In genomic region chr11:10654211-10655150, GRCh38 we compare ENCODE assay signal across 8 cellular contexts. TPM values are rescaled to one million over a fixed set of nuclear protein-coding genes. Genes with fewer than 3 reads are reported as not detected.
DNase-seq lines count a peak whose midpoint lies in the region; ATAC-seq and TF ChIP-seq lines count a peak whose summit lies in the region.

No MANE protein-coding gene starts in this region.

- H3K9me3 Mint-ChIP-seq in activated B cell treated with CpG ODN at 0.5 μM for 24 hours = no peaks in the 10 kb centered on the region
- no peaks in the 10 kb centered on the region for H3K9me3 Mint-ChIP-seq in natural killer cell treated with Interleukin-12 subunit alpha and Interleukin-12 subunit beta and Interleukin-15 and Interleukin-18, amount 100 ng/mL, for 72 hours

- peak overlapping the region; percentile 38 for H3K27ac Mint-ChIP-seq in activated B cell treated with CpG ODN at 0.5 μM for 24 hours
- no peak overlapping the region for H3K27ac Mint-ChIP-seq in natural killer cell treated with Interleukin-12 subunit alpha and Interleukin-12 subunit beta and Interleukin-15 and Interleukin-18, amount 100 ng/mL, for 72 hours

- TF ChIP-seq CTCF in activated B cell treated with CpG ODN at 0.5 μM for 24 hours (IDR thresholded peaks at IDR 0.05) = no peak

- H3K4me3 Mint-ChIP-seq in activated B cell treated with CpG ODN at 0.5 μM for 24 hours = no peak overlapping the region
- H3K4me3 Mint-ChIP-seq in natural killer cell treated with Interleukin-12 subunit alpha and Interleukin-12 subunit beta and Interleukin-15 and Interleukin-18, amount 100 ng/mL, for 72 hours = no peak overlapping the region

- H3K36me3 Mint-ChIP-seq in activated B cell treated with CpG ODN at 0.5 μM for 24 hours (ENCODE audit: low read depth) = peaks cover 4% of the 10 kb centered on the region
- H3K36me3 Mint-ChIP-seq in natural killer cell treated with Interleukin-12 subunit alpha and Interleukin-12 subunit beta and Interleukin-15 and Interleukin-18, amount 100 ng/mL, for 72 hours = no peaks in the 10 kb centered on the region

- H3K27me3 Mint-ChIP-seq in activated B cell treated with CpG ODN at 0.5 μM for 24 hours = no peaks in the 10 kb centered on the region
- no peaks in the 10 kb centered on the region for H3K27me3 Mint-ChIP-seq in natural killer cell treated with Interleukin-12 subunit alpha and Interleukin-12 subunit beta and Interleukin-15 and Interleukin-18, amount 100 ng/mL, for 72 hours

- ATAC-seq in GM21515 (IDR thresholded peaks at IDR 0.05; ENCODE audit: unreplicated experiment) (peak; percentile 45), activated B cell treated with CpG ODN at 0.5 μM for 24 hours (ENCODE audit: low read depth) (peak; percentile 53), HG03442 (IDR thresholded peaks at IDR 0.05; ENCODE audit: unreplicated experiment) (no peak), GM21381 (IDR thresholded peaks at IDR 0.05; ENCODE audit: unreplicated experiment) (no peak)
- peak; percentile 67 to 72 for ATAC-seq in natural killer cell treated with Interleukin-12 subunit alpha and Interleukin-12 subunit beta and Interleukin-15 and Interleukin-18, amount 100 ng/mL, for 72 hours

- DNase-seq in EL = peak; percentile 56
- peak; percentile 52 for DNase-seq in NCI-H1694 treated with DMSO at 0.1 percent for 48 hours (lab: John Stamatoyannopoulos, UW)
- DNase-seq in activated B cell treated with CpG ODN at 0.5 μM for 24 hours = no peak
- peak; percentile 62 for DNase-seq in fibroblast of gingiva (ENCODE audit: low read depth)
- DNase-seq in natural killer cell treated with Interleukin-12 subunit alpha and Interleukin-12 subunit beta and Interleukin-15 and Interleukin-18, amount 100 ng/mL, for 72 hours (ENCODE audit: low spot score) = peak; percentile 74

- POLR2A ChIA-PET in activated B cell treated with CpG ODN at 0.5 μM for 24 hours (lab: Charles Lee) = interaction anchor here (0.9 to 1.8 kb wide), 6 partner anchors 9 to 240 kb away, joined by 3 to 10 read pairs (median 3); partner anchors contain the start of gene RNF141

- H3K4me1 Mint-ChIP-seq in activated B cell treated with CpG ODN at 0.5 μM for 24 hours = peaks cover 87% of the 10 kb centered on the region
- H3K4me1 Mint-ChIP-seq in natural killer cell treated with Interleukin-12 subunit alpha and Interleukin-12 subunit beta and Interleukin-15 and Interleukin-18, amount 100 ng/mL, for 72 hours (ENCODE audit: low read depth in 2 of 2) = peaks cover 3 to 14% of the 10 kb centered on the region in 2 donors

- CTCF ChIA-PET in activated B cell treated with CpG ODN at 0.5 μM for 24 hours (lab: Charles Lee) = interaction anchor here (0.6 to 5.1 kb wide), 21 partner anchors 14 to 650 kb away, joined by 3 to 50 read pairs (median 5); partner anchors contain the start of genes AMPD3 and RNF141

- intact Hi-C loops in activated B cell treated with CpG ODN at 0.5 μM for 24 hours (cut with micrococcal nuclease) = loop anchor here (1.0 to 5.0 kb wide), 7 partner anchors 13 to 241 kb away; partner anchors contain the start of gene RNF141

RNA-seq across cellular contexts. Expression of gene IRAG1, which starts 39.1 kb away (rescaled TPM):
- total RNA-seq in activated B cell treated with CpG ODN at 0.5 μM for 24 hours = not detected in 2 replicates
- not detected for total RNA-seq in natural killer cell treated with Interleukin-12 subunit alpha and Interleukin-12 subunit beta and Interleukin-15 and Interleukin-18, amount 100 ng/mL, for 72 hours

Comparison
In these comparisons a context has a peak if more than half of its experiments do, and no peak if none do; other contexts are left out.
1. ATAC-seq: peak in GM21515 (single experiment), activated B cell treated with CpG ODN at 0.5 μM for 24 hours (single experiment) and natural killer cell treated with Interleukin-12 subunit alpha and Interleukin-12 subunit beta and Interleukin-15 and Interleukin-18, amount 100 ng/mL, for 72 hours (2 of 2); none in HG03442 (single experiment) and GM21381 (single experiment).